Comparison of ENCODE assay signal across 24 cellular contexts in the genomic region with DNA sequence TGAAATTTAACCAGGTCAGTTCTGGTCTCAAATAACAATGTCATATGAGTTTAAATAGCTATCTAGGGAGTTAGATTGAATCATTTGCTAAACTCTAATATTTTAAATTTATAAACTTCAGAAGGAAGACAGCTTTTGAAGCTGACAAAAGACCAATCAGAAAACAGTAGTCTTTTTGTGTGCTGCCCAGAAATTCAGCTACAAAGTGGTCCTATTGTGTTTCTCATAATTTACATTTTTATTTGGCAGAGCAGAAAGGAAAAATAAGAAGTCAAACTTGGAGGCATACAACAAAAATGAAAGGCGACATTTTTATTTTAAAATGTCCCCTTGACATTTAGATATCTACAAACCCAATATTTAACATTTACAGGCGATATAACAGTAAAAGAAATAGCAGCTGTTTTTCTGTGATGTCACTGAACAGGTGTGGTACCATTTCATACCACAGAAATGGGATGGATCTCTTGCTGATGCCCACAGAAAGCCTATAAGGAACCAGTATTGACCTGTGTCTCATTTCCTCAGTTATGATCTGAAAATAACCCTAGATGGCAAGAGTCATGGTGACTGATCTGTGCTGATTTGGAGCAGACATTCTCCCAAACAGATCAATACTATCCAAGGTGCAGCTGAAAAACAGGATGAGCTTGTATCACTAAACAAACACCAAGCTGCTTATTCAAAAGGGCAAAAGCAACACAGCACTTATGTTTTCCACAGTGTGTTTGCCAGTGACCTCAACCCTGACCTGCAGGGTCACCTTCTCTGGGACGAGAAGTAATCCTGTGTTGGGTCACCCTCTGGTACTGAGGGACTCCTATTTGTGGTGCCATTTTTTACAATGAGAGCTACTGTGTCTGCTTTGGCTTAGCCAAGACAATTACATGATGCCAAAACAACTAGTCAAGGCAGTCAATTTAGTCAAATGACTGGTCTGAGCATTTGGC. TPM values are rescaled to one million over a fixed set of nuclear protein-coding genes. Genes with fewer than 3 reads are reported as not detected.
A peak's percentile ranks its signal among the peaks of the same experiment; 100 is the strongest.
DNase-seq lines count a peak whose midpoint lies in the region; ATAC-seq and TF ChIP-seq lines count a peak whose summit lies in the region.
"Had no signal": no experiment of that assay in that cellular context is flagged by ENCODE, and none has a peak within 500 bp of the region (broad histone marks: within the 10 kb centered on the region; RNA-seq: fewer than 3 reads in every experiment).

No MANE protein-coding gene starts in this region.

- BruUV-seq in IMR-90 (replicated peaks; lab: Mats Ljungman, UMichigan), result no TSS peak

- H3K23ac ChIP-seq in IMR-90 (ENCODE audit: low read depth, low read length), result 0 out of 2 replicates have a peak overlapping the region, but pooled peaks have one; percentile 16

- peak overlapping the region; percentile 61 for H2AK5ac ChIP-seq in IMR-90 (ENCODE audit: low read depth, low read length)

- no peak overlapping the region for H4K8ac ChIP-seq in IMR-90 (ENCODE audit: low read depth in 2 of 2, low read length in 2 of 2)

- H3K27ac ChIP-seq in IMR-90 (ENCODE audit: insufficient read depth, low read length), result no peak overlapping the region
- H3K27ac ChIP-seq in adrenal gland, result no peak overlapping the region
- H3K27ac ChIP-seq: brain microvascular endothelial cell, heart right ventricle, ovary had no signal

- H3K56ac ChIP-seq in IMR-90 (ENCODE audit: extremely low read depth, insufficient read depth, low read length), result no peak overlapping the region

- POLR2A ChIA-PET in IMR-90 (lab: Charles Lee; ENCODE audit: unreplicated experiment), result no interaction called here

- H3K9ac ChIP-seq in IMR-90 (ENCODE audit: low read depth, low read length), result no peak overlapping the region

- peak overlapping the region; percentile 39; the same call in 1 of the 2 replicates for H2BK120ac ChIP-seq in IMR-90 (ENCODE audit: low read depth, low read length)

- H3K4ac ChIP-seq in IMR-90 (ENCODE audit: low read depth, low read length), result peak overlapping the region; percentile 11; the same call in 1 of the 2 replicates

- H4K5ac ChIP-seq in IMR-90 (ENCODE audit: low read depth, low read length), result no peak overlapping the region

- H2BK5ac ChIP-seq in IMR-90 (ENCODE audit: low read depth, low read length, poor library complexity, severe bottlenecking), result no peak overlapping the region

- no peak overlapping the region for H3K14ac ChIP-seq in IMR-90 (replicated peaks; ENCODE audit: low read depth, low read length)

- H3K79me1 ChIP-seq in IMR-90 (ENCODE audit: low read depth in 1 of 2, low read length in 2 of 2), result peaks cover 0 to 8% of the 10 kb centered on the region in 2 experiments; a peak in 2 of 4 replicates

- CTCF ChIA-PET in IMR-90 (lab: Yijun Ruan, JAX), result interaction anchor here (0.6 to 0.7 kb wide), 2 partner anchors 12 to 48 kb away, joined by 3 to 4 read pairs; no protein-coding TSS in a partner anchor

- peak overlapping the region; percentile 53; the same call in 1 of the 3 replicates for H2BK15ac ChIP-seq in IMR-90 (ENCODE audit: low read depth, low read length)

- no peak overlapping the region for H2AK9ac ChIP-seq in IMR-90 (replicated peaks; ENCODE audit: low read depth, low read length, poor library complexity)

- H3K4me3 ChIP-seq in IMR-90 (ENCODE audit: insufficient read depth, low read depth, low read length) (no peak overlapping the region), adrenal gland (no peak overlapping the region)
- H3K4me3 ChIP-seq: heart right ventricle, ovary had no signal

- H3K9me1 ChIP-seq in IMR-90 (ENCODE audit: insufficient read depth, low read length), result no peaks in the 10 kb centered on the region

- in situ Hi-C loops in IMR-90 (cut with MboI; ENCODE audit: low sequenced_read_pairs), result loop anchor here (10.0 kb wide), 1 partner anchor 312 kb away; no protein-coding TSS in a partner anchor

- dilution Hi-C loops in IMR-90 (cut with HindIII; ENCODE audit: low sequenced_read_pairs, unreplicated experiment), result no loop called here

- no peaks in the 10 kb centered on the region for H4K20me1 ChIP-seq in IMR-90 (ENCODE audit: insufficient read depth, low read length)

- DNase-seq in IMR-90, result no peak
- DNase-seq in SHP77 (lab: John Stamatoyannopoulos, UW), result peak; percentile 45 to 68
- peak; percentile 89 for DNase-seq in left lobe of liver (ENCODE audit: low spot score)
- DNase-seq in superior temporal gyrus (ENCODE audit: extremely low spot score), result peak; percentile 59
- no peak for DNase-seq in NCI-H526 (lab: John Stamatoyannopoulos, UW)
- no peak for DNase-seq in GM20000 (ENCODE audit: low spot score)
- DNase-seq in adrenal gland, result no peak
- DNase-seq: activated CD4-positive, alpha-beta T cell treated with anti-CD3 and anti-CD28 coated beads for 48 hours; activated naive CD4-positive, alpha-beta T cell; activated T-cell treated with anti-CD3 and anti-CD28 coated beads, Interleukin-2, amount 50 U/mL, for 48 hours; brain microvascular endothelial cell; effector CD8-positive, alpha-beta T cell; erythroblast; heart right ventricle; Karpas-422; left colon; natural killer cell; NCI-H1930; NCI-H2227 treated with DMSO at 0.1 percent for 48 hours; ovary; right cardiac atrium; stimulated activated CD4-positive, alpha-beta T cell treated with anti-CD3 and anti-CD28 coated beads, Interleukin-12 subunit alpha, Interleukin-12 subunit beta, amount 100 ng/mL, for 4 hours; stimulated activated CD4-positive, alpha-beta T cell treated with anti-CD3 and anti-CD28 coated beads, Interleukin-4, amount 100 ng/mL, for 4 hours; stimulated activated naive CD8-positive, alpha-beta T cell treated with anti-CD3 and anti-CD28 coated beads, Interleukin-15, Interleukin-2, amounts not matched to agents 100 U/mL and 50 U/mL, for 24 hours had no signal

- peak overlapping the region; percentile 21; the same call in 1 of the 2 replicates for H2BK20ac ChIP-seq in IMR-90 (ENCODE audit: low read depth, low read length)

- H3K36me3 ChIP-seq in IMR-90 (ENCODE audit: control insufficient read depth, insufficient read depth, low read length) (no peaks in the 10 kb centered on the region), adrenal gland (replicated peaks in 1 of 2) (no peaks in the 10 kb centered on the region)
- H3K36me3 ChIP-seq: brain microvascular endothelial cell, heart right ventricle, ovary had no signal

- TF ChIP-seq RAD21 in IMR-90 (IDR thresholded peaks at IDR 0.05; ENCODE audit: low read length), result no peak

- TF ChIP-seq POLR2A in IMR-90 (IDR thresholded peaks at IDR 0.05; ENCODE audit: low read depth, low read length), result no peak
- TF ChIP-seq POLR2A in adrenal gland (IDR thresholded peaks at IDR 0.05), result no peak

- WGBS in IMR-90 (ENCODE audit: extremely low coverage in 2 of 2, insufficient read length in 1 of 2), 2 experiments, result 60% methylated on average over 1 of the region's 3 CpGs; no CpG with 5 or more reads in 1 of the 2 experiments
- WGBS in adrenal gland, 4 donors, result 34 to 61% (median 53%) methylated on average over 3 of the region's 3 CpGs

- H3K27me3 ChIP-seq in IMR-90 (ENCODE audit: control insufficient read depth, insufficient read depth, low read length), result no peaks in the 10 kb centered on the region
- H3K27me3 ChIP-seq in adrenal gland, result no peaks in the 10 kb centered on the region
- H3K27me3 ChIP-seq: brain microvascular endothelial cell, ovary had no signal

- TF ChIP-seq CTCF in IMR-90 (conservative IDR thresholded peaks at IDR 0.05; ENCODE audit: low read depth, low read length), result no peak
- no peak for TF ChIP-seq CTCF in GM20000 (IDR thresholded peaks at IDR 0.05; ENCODE audit: extremely low read depth, missing control alignments)
- no peak for TF ChIP-seq CTCF in adrenal gland (IDR thresholded peaks at IDR 0.05)

- 0 out of 2 replicates have a peak overlapping the region, but pooled peaks have one; percentile 38 for H4K91ac ChIP-seq in IMR-90 (ENCODE audit: insufficient read depth, low read depth, low read length)

- intact Hi-C loops in IMR-90 (cut with micrococcal nuclease) (loop anchor here (5.0 kb wide), 2 partner anchors 115 to 140 kb away; no protein-coding TSS in a partner anchor), adrenal gland (cut with DNase I) (no loop called here)

- H3K9me3 ChIP-seq in IMR-90 (ENCODE audit: control insufficient read depth, insufficient read depth, low read length) (no peaks in the 10 kb centered on the region), adrenal gland (replicated peaks in 1 of 3) (no peaks in the 10 kb centered on the region)
- H3K9me3 ChIP-seq: heart right ventricle, ovary had no signal

- no peak overlapping the region for H3K4me2 ChIP-seq in IMR-90 (ENCODE audit: low read depth, low read length)

- H3K18ac ChIP-seq in IMR-90 (ENCODE audit: low read depth, low read length), result no peak overlapping the region

- ATAC-seq in IMR-90 (ENCODE audit: low read depth) (no peak), left lobe of liver (peak; percentile 61)
- ATAC-seq: heart right ventricle; left colon; natural killer cell; right cardiac atrium; stimulated activated naive CD8-positive, alpha-beta T cell treated with anti-CD3 and anti-CD28 coated beads, Interleukin-15, Interleukin-2, amounts not matched to agents 100 U/mL and 50 U/mL, for 24 hours had no signal

- H3K4me1 ChIP-seq in IMR-90 (ENCODE audit: control insufficient read depth, insufficient read depth, low read length) (no peaks in the 10 kb centered on the region), adrenal gland (replicated peaks in 1 of 2) (peaks cover 0 to 16% of the 10 kb centered on the region in 2 donors)

- H2AFZ ChIP-seq in IMR-90 (replicated peaks; ENCODE audit: low read length, poor library complexity), result no peak overlapping the region

TF ChIP-seq in IMR-90, 13 proteins besides CTCF, POLR2A, EP300 and RAD21:
- no peak for TF ChIP-seq RCOR1 (IDR thresholded peaks at IDR 0.05; ENCODE audit: insufficient replicate concordance, low read length)

RNA-seq across cellular contexts. Expression of gene FST, which starts 3.6 kb away (rescaled TPM):
- 141 and 187 TPM in 2 replicates for total RNA-seq in IMR-90 (2012; rRNA removed)
- 195 and 238 TPM in 2 replicates for polyA plus RNA-seq in IMR-90 (2012; rRNA removed)
- polyA plus RNA-seq in IMR-90 (2012; cell fraction: cytosol; rRNA removed), result 61.8 and 174 TPM in 2 replicates
- polyA plus RNA-seq in IMR-90 (2012; cell fraction: nucleus; rRNA removed; ENCODE audit: low replicate concordance), result 146 and 220 TPM in 2 replicates
- 16.9 TPM for total RNA-seq in left lobe of liver
- total RNA-seq in adrenal gland, result 10 to 100 TPM in 1 of 8 donors, 1 to 10 TPM in 7; 1.5 to 14.2 (median 2.9) TPM
- polyA plus RNA-seq in adrenal gland, result 1 to 10 TPM; 3.1 to 8.9 (median 3.6) TPM
- total RNA-seq: natural killer cell had no signal

Comparison
In these comparisons a context has a peak if more than half of its experiments do, and no peak if none do; other contexts are left out.
1. DNase-seq: peak in SHP77 (2 of 2), left lobe of liver (single experiment) and superior temporal gyrus (single experiment); none in IMR-90 (single experiment), NCI-H526 (0 of 2), GM20000 (single experiment) and adrenal gland (0 of 7).